In the genomic region with DNA sequence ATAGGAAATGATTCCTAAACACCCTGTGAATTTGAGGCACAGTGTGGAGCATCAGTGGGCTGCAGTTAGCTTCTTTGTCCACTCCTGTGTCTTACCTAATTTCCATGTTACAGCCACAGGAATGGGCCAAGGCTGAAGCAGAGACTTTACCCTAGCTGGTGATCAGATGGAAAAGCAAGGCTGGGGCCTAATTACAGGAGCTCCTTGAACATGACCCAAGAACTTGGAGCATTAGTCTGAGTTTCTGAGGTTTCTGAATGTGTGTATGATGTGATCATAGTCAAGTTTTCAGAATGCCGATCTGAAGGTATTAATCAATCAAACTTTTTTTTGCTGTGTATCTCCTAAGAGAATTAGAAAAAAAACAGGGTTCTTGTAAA, we compare ENCODE assay signal across 18 cellular contexts. TPM values are rescaled to one million over a fixed set of nuclear protein-coding genes. Genes with fewer than 3 reads are reported as not detected.
A peak's percentile ranks its signal among the peaks of the same experiment; 100 is the strongest.
DNase-seq lines count a peak whose midpoint lies in the region; ATAC-seq and TF ChIP-seq lines count a peak whose summit lies in the region.
"Had no signal": no experiment of that assay in that cellular context is flagged by ENCODE, and none has a peak within 500 bp of the region (broad histone marks: within the 10 kb centered on the region; RNA-seq: fewer than 3 reads in every experiment).

No MANE protein-coding gene starts in this region.

- CTCF ChIA-PET in HEK293T (lab: Yijun Ruan, JAX): interaction anchor here (0.6 to 1.0 kb wide), 3 partner anchors 12 to 616 kb away, joined by 3 read pairs; no protein-coding TSS in a partner anchor

- H3K36me3 Mint-ChIP-seq in activated CD4-positive, alpha-beta T cell treated with anti-CD3 and anti-CD28 coated beads, Interleukin-2, amount 10 ng/mL, durations not matched to agents 24 days and 14 days (ENCODE audit: low read depth): peaks cover 28% of the 10 kb centered on the region
- peaks cover 0 to 27% (median 9%) of the 10 kb centered on the region in 3 donors for H3K36me3 Mint-ChIP-seq in naive thymus-derived CD8-positive, alpha-beta T cell

- in situ Hi-C loops in astrocyte of the cerebellum (cut with HindIII; ENCODE audit: low sequenced_read_pairs): no loop called here

- H3K4me3 Mint-ChIP-seq in activated CD4-positive, alpha-beta T cell treated with anti-CD3 and anti-CD28 coated beads, Interleukin-2, amount 10 ng/mL, durations not matched to agents 24 days and 14 days: peak overlapping the region; percentile 26
- peak overlapping the region in 9 of 10 donors; percentile 12 to 89 (median 70) for H3K4me3 Mint-ChIP-seq in naive thymus-derived CD8-positive, alpha-beta T cell
- H3K4me3 Mint-ChIP-seq: neural progenitor cell had no signal

- no peak for ATAC-seq in naive thymus-derived CD8-positive, alpha-beta T cell
- ATAC-seq in HG03196 (IDR thresholded peaks at IDR 0.05; ENCODE audit: unreplicated experiment) (no peak), GM21528 (IDR thresholded peaks at IDR 0.05; ENCODE audit: low FRiP score, unreplicated experiment) (no peak)
- ATAC-seq: lower lobe of right lung had no signal

- DNase-seq in activated CD4-positive, alpha-beta T cell treated with anti-CD3 and anti-CD28 coated beads, Interleukin-2, amount 10 ng/mL, durations not matched to agents 24 days and 14 days: peak; percentile 61
- DNase-seq in activated CD4-positive, alpha-beta T cell treated with anti-CD3 and anti-CD28 coated beads, Interleukin-2, amount 50 U/mL, for 4 hours: no peak
- DNase-seq in HEK293T (ENCODE audit: extremely low spot score): peak; percentile 46
- peak; percentile 61 for DNase-seq in astrocyte of the cerebellum (ENCODE audit: low read depth)
- DNase-seq in naive thymus-derived CD8-positive, alpha-beta T cell: no peak
- DNase-seq in COLO829 (ENCODE audit: low spot score): no peak
- DNase-seq: activated CD4-positive, CD25-positive, alpha-beta regulatory T cell; activated effector memory CD4-positive, alpha-beta T cell treated with anti-CD3 and anti-CD28 coated beads, Interleukin-2, amount 50 U/mL, for 16 hours; foreskin melanocyte; lower lobe of right lung; NCI-H187 treated with DMSO at 0.1 percent for 48 hours; NCI-H526 treated with DMSO at 0.1 percent for 48 hours; upper lobe of left lung had no signal

- H3K27me3 Mint-ChIP-seq in activated CD4-positive, alpha-beta T cell treated with anti-CD3 and anti-CD28 coated beads, Interleukin-2, amount 10 ng/mL, durations not matched to agents 24 days and 14 days: no peaks in the 10 kb centered on the region
- no peaks in the 10 kb centered on the region for H3K27me3 Mint-ChIP-seq in naive thymus-derived CD8-positive, alpha-beta T cell

- H3K27ac Mint-ChIP-seq in activated CD4-positive, alpha-beta T cell treated with anti-CD3 and anti-CD28 coated beads, Interleukin-2, amount 10 ng/mL, durations not matched to agents 24 days and 14 days: peak overlapping the region; percentile 90
- peak overlapping the region in 8 of 10 donors; percentile 13 to 92 (median 74) for H3K27ac Mint-ChIP-seq in naive thymus-derived CD8-positive, alpha-beta T cell
- H3K27ac Mint-ChIP-seq: neural progenitor cell had no signal

- POLR2A ChIA-PET in HEK293T (lab: Yijun Ruan, JAX): interaction anchor here (0.8 kb wide), 1 partner anchor 207 kb away, joined by 3 read pairs; no protein-coding TSS in a partner anchor
- POLR2A ChIA-PET in naive thymus-derived CD8-positive, alpha-beta T cell (lab: Charles Lee): interaction anchor here (0.8 to 1.8 kb wide), 4 partner anchors 10 to 16 kb away, joined by 3 to 8 read pairs (median 4); no protein-coding TSS in a partner anchor

- peaks cover 74% of the 10 kb centered on the region for H3K4me1 Mint-ChIP-seq in activated CD4-positive, alpha-beta T cell treated with anti-CD3 and anti-CD28 coated beads, Interleukin-2, amount 10 ng/mL, durations not matched to agents 24 days and 14 days
- peaks cover 61 to 90% (median 88%) of the 10 kb centered on the region in 4 donors for H3K4me1 Mint-ChIP-seq in naive thymus-derived CD8-positive, alpha-beta T cell

- H3K4me3 ChIP-seq in astrocyte of the cerebellum (ENCODE audit: low read depth, low read length): no peak overlapping the region
- H3K4me3 ChIP-seq: cardiac muscle cell, lower lobe of right lung, neural progenitor cell, right atrium auricular region, upper lobe of left lung had no signal

- H3K9me3 Mint-ChIP-seq in activated CD4-positive, alpha-beta T cell treated with anti-CD3 and anti-CD28 coated beads, Interleukin-2, amount 10 ng/mL, durations not matched to agents 24 days and 14 days: peaks cover 4% of the 10 kb centered on the region
- no peaks in the 10 kb centered on the region for H3K9me3 Mint-ChIP-seq in naive thymus-derived CD8-positive, alpha-beta T cell
- H3K9me3 Mint-ChIP-seq: neural progenitor cell had no signal

- TF ChIP-seq CTCF in astrocyte of the cerebellum (IDR thresholded peaks at IDR 0.05; ENCODE audit: low read depth, low read length, missing control alignments): no peak

- intact Hi-C loops in activated CD4-positive, alpha-beta T cell treated with anti-CD3 and anti-CD28 coated beads, Interleukin-2, amount 10 ng/mL, durations not matched to agents 24 days and 14 days (cut with micrococcal nuclease): loop anchor here (1.0 to 2.0 kb wide), 7 partner anchors 8 to 140 kb away; no protein-coding TSS in a partner anchor

TF ChIP-seq in HEK293T, 16 proteins besides CTCF, POLR2A, EP300 and RAD21:
- TF ChIP-seq ARNT (IDR thresholded peaks at IDR 0.05) (no peak), ELF4 (IDR thresholded peaks at IDR 0.05) (no peak), ZNF384 (IDR thresholded peaks at IDR 0.05) (no peak), LEF1 (IDR thresholded peaks at IDR 0.05; ENCODE audit: borderline replicate concordance) (no peak), FOXK2 (IDR thresholded peaks at IDR 0.05) (no peak), HDGF (IDR thresholded peaks at IDR 0.05; ENCODE audit: borderline replicate concordance) (no peak), L3MBTL2 (conservative IDR thresholded peaks at IDR 0.05) (no peak), CTBP1 (IDR thresholded peaks at IDR 0.05; ENCODE audit: borderline replicate concordance) (no peak), NFRKB (IDR thresholded peaks at IDR 0.05) (no peak), FOXM1 (IDR thresholded peaks at IDR 0.05; ENCODE audit: borderline replicate concordance) (no peak), SP1 (IDR thresholded peaks at IDR 0.05) (no peak), SUZ12 (IDR thresholded peaks at IDR 0.05) (no peak), TARDBP (IDR thresholded peaks at IDR 0.05) (no peak), FOXA1 (IDR thresholded peaks at IDR 0.05) (no peak)
- TF ChIP-seq, protein P1, sequence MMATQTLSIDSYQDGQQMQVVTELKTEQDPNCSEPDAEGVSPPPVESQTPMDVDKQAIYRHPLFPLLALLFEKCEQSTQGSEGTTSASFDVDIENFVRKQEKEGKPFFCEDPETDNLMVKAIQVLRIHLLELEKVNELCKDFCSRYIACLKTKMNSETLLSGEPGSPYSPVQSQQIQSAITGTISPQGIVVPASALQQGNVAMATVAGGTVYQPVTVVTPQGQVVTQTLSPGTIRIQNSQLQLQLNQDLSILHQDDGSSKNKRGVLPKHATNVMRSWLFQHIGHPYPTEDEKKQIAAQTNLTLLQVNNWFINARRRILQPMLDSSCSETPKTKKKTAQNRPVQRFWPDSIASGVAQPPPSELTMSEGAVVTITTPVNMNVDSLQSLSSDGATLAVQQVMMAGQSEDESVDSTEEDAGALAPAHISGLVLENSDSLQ (IDR thresholded peaks at IDR 0.05): no peak
TF ChIP-seq in HEK293T: peak in this region for 0.

RNA-seq across cellular contexts. Expression of gene HECA, which starts 18.0 kb away (rescaled TPM):
- 45.7 and 47.7 TPM in 2 replicates for total RNA-seq in activated CD4-positive, alpha-beta T cell treated with anti-CD3 and anti-CD28 coated beads, Interleukin-2, amount 10 ng/mL, durations not matched to agents 24 days and 14 days
- 100 to 1,000 TPM; 154 to 159 TPM for total RNA-seq in naive thymus-derived CD8-positive, alpha-beta T cell
- polyA plus RNA-seq in naive thymus-derived CD8-positive, alpha-beta T cell: 1 to 10 TPM; 4.6 to 8.5 (median 5.5) TPM

Comparison
In these comparisons a context has a peak if more than half of its experiments do, and no peak if none do; other contexts are left out.
1. DNase-seq: peak in activated CD4-positive, alpha-beta T cell treated with anti-CD3 and anti-CD28 coated beads, Interleukin-2, amount 10 ng/mL, durations not matched to agents 24 days and 14 days (single experiment), HEK293T (single experiment) and astrocyte of the cerebellum (single experiment); none in activated CD4-positive, alpha-beta T cell treated with anti-CD3 and anti-CD28 coated beads, Interleukin-2, amount 50 U/mL, for 4 hours (0 of 2), naive thymus-derived CD8-positive, alpha-beta T cell (0 of 10) and COLO829 (single experiment).